19 cellular contexts compared by ENCODE assay signal in genomic region chr2:29060491-29060890, GRCh38. TPM values are rescaled to one million over a fixed set of nuclear protein-coding genes. Genes with fewer than 3 reads are reported as not detected.
A peak's percentile ranks its signal among the peaks of the same experiment; 100 is the strongest.
DNase-seq lines count a peak whose midpoint lies in the region; ATAC-seq, FAIRE-seq and TF ChIP-seq lines count a peak whose summit lies in the region.
"Had no signal": no experiment of that assay in that cellular context is flagged by ENCODE, and none has a peak within 500 bp of the region (broad histone marks: within the 10 kb centered on the region; RNA-seq: fewer than 3 reads in every experiment).

No MANE protein-coding gene starts in this region.

- H3K9me3 ChIP-seq in SK-N-SH (no peaks in the 10 kb centered on the region), small intestine (ENCODE audit: control insufficient read depth, low read depth) (no peaks in the 10 kb centered on the region), thyroid gland (no peaks in the 10 kb centered on the region)
- H3K9me3 ChIP-seq: BLaER1 treated with 17β-estradiol and CSF1 and Interleukin-3, amounts not matched to agents 10 nM and 100 nM had no signal

- H3K27ac ChIP-seq in SK-N-SH (ENCODE audit: low read depth in 2 of 2, low read length in 1 of 2) (no peak overlapping the region), small intestine (ENCODE audit: low read depth in 1 of 2, low read length in 1 of 2) (no peak overlapping the region), thyroid gland (no peak overlapping the region)
- H3K27ac ChIP-seq: BLaER1 treated with 17β-estradiol and CSF1 and Interleukin-3, amounts not matched to agents 10 nM and 100 nM had no signal

- peaks cover 0 to 9% (median 0%) of the 10 kb centered on the region in 5 experiments for H3K9me3 Mint-ChIP-seq in brain
- H3K9me3 Mint-ChIP-seq: CD4-positive, CD25-positive, alpha-beta regulatory T cell; HFFc6 had no signal

- peaks cover 7% of the 10 kb centered on the region for H3K27me3 Mint-ChIP-seq in brain
- H3K27me3 Mint-ChIP-seq: CD4-positive, CD25-positive, alpha-beta regulatory T cell had no signal

- no peaks in the 10 kb centered on the region for H3F3A ChIP-seq in SK-N-SH (replicated peaks; ENCODE audit: insufficient read depth)

- no peak overlapping the region for H3K4me3 Mint-ChIP-seq in brain
- H3K4me3 Mint-ChIP-seq: CD4-positive, CD25-positive, alpha-beta regulatory T cell; HFFc6 had no signal

- WGBS in SK-N-SH (ENCODE audit: low lambda C conversion rate): 59% methylated on average over 8 of the region's 8 CpGs
- 65 to 71% (median 65%) methylated on average over 8 of the region's 8 CpGs for WGBS in small intestine, 3 donors
- WGBS in thyroid gland, 2 donors: 70 to 72% methylated on average over 8 of the region's 8 CpGs

- no peaks in the 10 kb centered on the region for H3K36me3 ChIP-seq in SK-N-SH (replicated peaks in 1 of 2; ENCODE audit: control insufficient read depth in 1 of 2, insufficient read depth in 2 of 2, low read length in 1 of 2)
- no peaks in the 10 kb centered on the region for H3K36me3 ChIP-seq in small intestine (ENCODE audit: control insufficient read depth in 2 of 2, insufficient read depth in 2 of 2, low read length in 2 of 2)
- no peaks in the 10 kb centered on the region for H3K36me3 ChIP-seq in thyroid gland
- H3K36me3 ChIP-seq: BLaER1 treated with 17β-estradiol and CSF1 and Interleukin-3, amounts not matched to agents 10 nM and 100 nM had no signal

- TF ChIP-seq EP300 in SK-N-SH (IDR thresholded peaks at IDR 0.05; ENCODE audit: borderline replicate concordance in 1 of 2, low read depth in 1 of 2, low read length in 1 of 2): no peak

- H3K79me2 ChIP-seq in SK-N-SH (ENCODE audit: insufficient read depth): no peaks in the 10 kb centered on the region

- no peak overlapping the region for H3K9ac ChIP-seq in SK-N-SH
- H3K9ac ChIP-seq: BLaER1 treated with 17β-estradiol and CSF1 and Interleukin-3, amounts not matched to agents 10 nM and 100 nM had no signal

- H3K9me2 ChIP-seq in SK-N-SH: no peaks in the 10 kb centered on the region

- H3K4me3 ChIP-seq in SK-N-SH (ENCODE audit: low read depth in 2 of 2, low read length in 1 of 2) (no peak overlapping the region), small intestine (ENCODE audit: low read depth in 1 of 2, low read length in 2 of 2) (no peak overlapping the region), thyroid gland (replicated peaks in 1 of 3) (no peak overlapping the region)
- H3K4me3 ChIP-seq: BLaER1 treated with 17β-estradiol and CSF1 and Interleukin-3, amounts not matched to agents 10 nM and 100 nM had no signal

- ATAC-seq in SK-N-SH treated with all-trans-retinoic acid at 6 μM for 48 hours (no peak), sciatic nerve (no peak)

- no peak overlapping the region for H3K4me2 ChIP-seq in SK-N-SH

- FAIRE-seq in small intestine (lab: Jason Lieb, UNC): no peak
- FAIRE-seq: GM19239 had no signal

- TF ChIP-seq CTCF in SK-N-SH (IDR thresholded peaks at IDR 0.05) (no peak), brain (conservative IDR thresholded peaks at IDR 0.05) (no peak), thyroid gland (IDR thresholded peaks at IDR 0.05) (no peak)

- H3K36me3 Mint-ChIP-seq in brain: no peaks in the 10 kb centered on the region
- H3K36me3 Mint-ChIP-seq: CD4-positive, CD25-positive, alpha-beta regulatory T cell had no signal

- no peak for TF ChIP-seq RAD21 in SK-N-SH (IDR thresholded peaks at IDR 0.05; ENCODE audit: low read length)

- DNase-seq in SK-N-SH (peak; percentile 47), left kidney (ENCODE audit: low read depth, low spot score) (peak; percentile 89), sciatic nerve (ENCODE audit: low spot score) (peak; percentile 30), NCI-H1436 treated with DMSO at 0.1 percent for 48 hours (lab: John Stamatoyannopoulos, UW) (no peak), small intestine (no peak), thyroid gland (no peak)
- DNase-seq: 8988T; AML-193; CD4-positive, CD25-positive, alpha-beta regulatory T cell; DMS53; GF-D8; HCEC 1CT; HFFc6 had no signal

- peaks cover 0 to 34% of the 10 kb centered on the region in 2 experiments; a peak in 2 of 4 replicates for H3K4me1 ChIP-seq in SK-N-SH (ENCODE audit: control insufficient read depth in 1 of 2, insufficient read depth in 2 of 2, low read depth in 1 of 2, low read length in 1 of 2)
- H3K4me1 ChIP-seq in small intestine (ENCODE audit: control insufficient read depth in 2 of 2, insufficient read depth in 1 of 2, low read depth in 1 of 2, low read length in 1 of 2): no peaks in the 10 kb centered on the region
- H3K4me1 ChIP-seq in thyroid gland: peaks cover 19 to 30% of the 10 kb centered on the region in 2 donors

- TF ChIP-seq POLR2A in thyroid gland (IDR thresholded peaks at IDR 0.05): no peak

- no peak overlapping the region for H2AFZ ChIP-seq in SK-N-SH (ENCODE audit: low read depth)

- POLR2A ChIA-PET in SK-N-SH (lab: Yijun Ruan, JAX): no interaction called here

- H3K27ac Mint-ChIP-seq in brain: peak overlapping the region in 3 of 5 experiments; percentile 63 to 88 (median 87)
- H3K27ac Mint-ChIP-seq: HFFc6 had no signal

- intact Hi-C loops in sciatic nerve (cut with DNase I) (loop anchor here (10.0 kb wide), 1 partner anchor 54 kb away; the partner anchor contains the start of gene CLIP4), thyroid gland (cut with DNase I) (no loop called here)

- CTCF ChIA-PET in SK-N-SH (lab: Yijun Ruan, JAX): interaction anchor here (1.0 to 1.1 kb wide), 2 partner anchors 12 to 29 kb away, joined by 3 read pairs; no protein-coding TSS in a partner anchor

- H3K27me3 ChIP-seq in SK-N-SH (ENCODE audit: insufficient read depth): peaks cover 4% of the 10 kb centered on the region; the same call in 1 of the 2 replicates
- H3K27me3 ChIP-seq in small intestine (ENCODE audit: control insufficient read depth in 2 of 2, insufficient read depth in 2 of 2, low read length in 2 of 2): no peaks in the 10 kb centered on the region
- H3K27me3 ChIP-seq in thyroid gland: no peaks in the 10 kb centered on the region
- H3K27me3 ChIP-seq: BLaER1 treated with 17β-estradiol and CSF1 and Interleukin-3, amounts not matched to agents 10 nM and 100 nM had no signal

- peaks cover 82% of the 10 kb centered on the region for H3K4me1 Mint-ChIP-seq in brain

- no peaks in the 10 kb centered on the region for H4K20me1 ChIP-seq in SK-N-SH (ENCODE audit: insufficient read depth)
- H4K20me1 ChIP-seq: BLaER1 treated with 17β-estradiol and CSF1 and Interleukin-3, amounts not matched to agents 10 nM and 100 nM had no signal

TF ChIP-seq in SK-N-SH, 30 proteins besides CTCF, POLR2A, EP300 and RAD21:
- TF ChIP-seq TEAD4 (IDR thresholded peaks at IDR 0.05; ENCODE audit: borderline replicate concordance, insufficient read depth) (no peak), ELF1 (IDR thresholded peaks at IDR 0.05) (no peak), GATA2 (CRISPR knock-in tag; IDR thresholded peaks at IDR 0.05) (0 out of 2 replicates have a peak, but pooled peaks have one; percentile 26), FOXJ3 (CRISPR knock-in tag; IDR thresholded peaks at IDR 0.05) (no peak)
TF ChIP-seq in SK-N-SH: peak in this region for 1.

TF ChIP-seq in SK-N-SH treated with all-trans-retinoic acid at 6 μM for 48 hours, 23 proteins besides CTCF, POLR2A, EP300 and RAD21 (continues in another document):
- TF ChIP-seq ISL1 (CRISPR knock-in tag; IDR thresholded peaks at IDR 0.05) (no peak), POU6F1 (CRISPR knock-in tag; IDR thresholded peaks at IDR 0.05; ENCODE audit: borderline replicate concordance, low read depth) (no peak), OSR1 (CRISPR knock-in tag; IDR thresholded peaks at IDR 0.05) (no peak), ZNF565 (CRISPR knock-in tag; conservative IDR thresholded peaks at IDR 0.05; ENCODE audit: low read depth) (no peak)

RNA-seq across cellular contexts. Expression of gene PCARE, which starts 13.8 kb away (rescaled TPM):
- not detected in 2 replicates for polyA plus RNA-seq in SK-N-SH (2012; rRNA removed)
- polyA plus RNA-seq in SK-N-SH (2012; cell fraction: cytosol; rRNA removed): not detected in 2 replicates
- polyA plus RNA-seq in SK-N-SH (2012; cell fraction: nucleus; rRNA removed): not detected in 2 replicates
- polyA plus RNA-seq in brain (ENCODE audit: insufficient read depth, low read depth, low replicate concordance): not detected
- 0.53 TPM for total RNA-seq in sciatic nerve
- not detected for polyA plus RNA-seq in small intestine
- under 1 TPM in 1 of 4 donors, not detected in 3; 0.11 TPM for total RNA-seq in thyroid gland
- total RNA-seq: CD4-positive, CD25-positive, alpha-beta regulatory T cell; H4; HFFc6; HT1080 had no signal
- polyA plus RNA-seq: CD4-positive, CD25-positive, alpha-beta regulatory T cell had no signal

RNA-seq across cellular contexts. Expression of gene CLIP4, which starts 54.7 kb away (rescaled TPM):
- polyA plus RNA-seq in SK-N-SH (2012; rRNA removed) (12.7 and 20.7 TPM in 2 replicates), brain (ENCODE audit: insufficient read depth, low read depth, low replicate concordance) (5.4 TPM), small intestine (1 to 10 TPM in 2 of 3 donors, under 1 TPM in 1; 0.67 to 5.8 (median 1.6) TPM)
- 15.0 TPM in 2 replicates for polyA plus RNA-seq in SK-N-SH (2012; cell fraction: cytosol; rRNA removed)
- polyA plus RNA-seq in SK-N-SH (2012; cell fraction: nucleus; rRNA removed): 25.7 and 44.2 TPM in 2 replicates
- total RNA-seq in sciatic nerve (85.6 TPM), thyroid gland (100 to 1,000 TPM; 148 to 398 (median 222) TPM)

Comparison
In these comparisons a context has a peak if more than half of its experiments do, and no peak if none do; other contexts are left out.
1. DNase-seq: peak in SK-N-SH (single experiment), left kidney (single experiment) and sciatic nerve (single experiment); none in NCI-H1436 treated with DMSO at 0.1 percent for 48 hours (single experiment), small intestine (single experiment) and thyroid gland (0 of 2).